Comparison of ENCODE assay signal across 24 cellular contexts in the genomic region with DNA sequence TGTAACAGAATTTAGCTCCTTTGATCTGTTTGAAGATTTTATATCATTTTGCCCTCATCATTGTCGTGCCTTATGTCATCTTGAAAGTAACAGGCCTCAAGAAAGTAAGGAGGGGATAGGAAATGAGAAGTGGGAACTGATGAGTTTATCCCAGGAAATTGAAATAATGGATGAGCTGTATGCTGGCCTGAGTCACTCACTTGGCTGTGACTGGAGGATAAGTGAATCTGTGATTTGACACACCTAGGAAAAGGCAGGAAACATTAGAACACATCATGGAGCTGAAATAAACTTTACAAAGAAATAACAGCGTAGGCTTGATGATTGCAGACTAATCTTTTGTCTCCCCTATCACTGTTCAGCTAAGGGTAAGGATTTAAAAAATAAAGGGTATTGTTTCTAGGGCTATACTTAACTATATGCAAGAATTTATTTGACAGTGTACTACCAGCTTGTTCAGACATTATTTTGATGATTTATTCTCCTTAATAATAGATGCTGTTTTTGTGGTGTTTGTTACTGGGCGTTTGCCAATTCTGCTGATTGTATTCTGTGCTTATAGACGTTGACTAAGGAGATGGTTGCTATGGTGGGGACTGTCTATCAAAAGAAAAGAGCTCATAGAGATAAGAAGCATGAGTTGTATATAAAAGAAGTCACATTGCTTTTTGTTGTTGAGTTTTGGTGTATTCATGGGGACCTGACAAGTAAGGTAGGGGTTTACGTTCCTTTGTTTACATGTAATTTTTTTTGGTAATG.
A peak's percentile ranks its signal among the peaks of the same experiment; 100 is the strongest.
DNase-seq lines count a peak whose midpoint lies in the region; ATAC-seq lines count a peak whose summit lies in the region.
"Had no signal": no experiment of that assay in that cellular context is flagged by ENCODE, and none has a peak within 500 bp of the region (broad histone marks: within the 10 kb centered on the region; RNA-seq: fewer than 3 reads in every experiment).

No MANE protein-coding gene starts in this region.

- H3K36me3 ChIP-seq in HAP-1 (replicated peaks) = no peaks in the 10 kb centered on the region
- H3K36me3 ChIP-seq: BLaER1 treated with 17β-estradiol and CSF1 and Interleukin-3, amounts not matched to agents 10 nM and 100 nM; MG63; vagina had no signal

- no peaks in the 10 kb centered on the region for H3K4me1 ChIP-seq in HAP-1
- H3K4me1 ChIP-seq: BLaER1 treated with 17β-estradiol and CSF1 and Interleukin-3, amounts not matched to agents 10 nM and 100 nM; vagina had no signal

- no peak overlapping the region for H3K4me3 ChIP-seq in HAP-1
- H3K4me3 ChIP-seq: BLaER1 treated with 17β-estradiol and CSF1 and Interleukin-3, amounts not matched to agents 10 nM and 100 nM; lung; MG63; psoas muscle; vagina had no signal

- in situ Hi-C loops in HAP-1 (cut with MboI; ENCODE audit: low sequenced_read_pairs) = no loop called here

- peaks cover 15% of the 10 kb centered on the region for H3K27me3 ChIP-seq in HAP-1 (ENCODE audit: low read depth)
- H3K27me3 ChIP-seq: BLaER1 treated with 17β-estradiol and CSF1 and Interleukin-3, amounts not matched to agents 10 nM and 100 nM; MG63; vagina had no signal

- no peaks in the 10 kb centered on the region for H3K9me3 ChIP-seq in HAP-1
- H3K9me3 ChIP-seq: BLaER1 treated with 17β-estradiol and CSF1 and Interleukin-3, amounts not matched to agents 10 nM and 100 nM; MG63; psoas muscle; vagina had no signal

- no peak for ATAC-seq in GM18861 (IDR thresholded peaks at IDR 0.05; ENCODE audit: unreplicated experiment)
- ATAC-seq in GM21529 (IDR thresholded peaks at IDR 0.05; ENCODE audit: unreplicated experiment) = no peak
- ATAC-seq: stimulated activated effector memory CD8-positive, alpha-beta T cell treated with anti-CD3 and anti-CD28 coated beads, Interleukin-12 subunit alpha, Interleukin-12 subunit beta, amount 100 ng/mL, for 72 hours; WTC11 had no signal

- peak; percentile 56 for DNase-seq in A172 (ENCODE audit: low spot score)
- DNase-seq in HAP-1 (ENCODE audit: low spot score in 2 of 2) = peak; percentile 12 to 18
- peak; percentile 45 for DNase-seq in NCI-H69 (lab: John Stamatoyannopoulos, UW)
- peak; percentile 69 for DNase-seq in dermis blood vessel endothelial cell
- no peak for DNase-seq in NCI-H2196 treated with DMSO at 0.1 percent for 48 hours (lab: John Stamatoyannopoulos, UW; ENCODE audit: unreplicated experiment)
- no peak for DNase-seq in amygdala (lab: John Stamatoyannopoulos, UW)
- DNase-seq: ACHN; activated CD4-positive, alpha-beta T cell treated with anti-CD3 and anti-CD28 coated beads, Interleukin-2, amount 50 U/mL, for 48 hours; activated effector memory CD4-positive, alpha-beta T cell treated with Interleukin-2 at 50 U/mL for 16 hours; Calu3; hypothalamus; MG63; NCI-H187; NCI-H510A treated with DMSO at 0.1 percent for 48 hours; psoas muscle; stimulated activated CD4-positive, alpha-beta T cell treated with anti-CD3 and anti-CD28 coated beads, Interleukin-1b, Interleukin-23, amount 100 ng/mL, for 48 hours; T-helper 9 cell had no signal

Comparison
In these comparisons a context has a peak if more than half of its experiments do, and no peak if none do; other contexts are left out.
1. DNase-seq: peak in A172 (single experiment), HAP-1 (2 of 2), NCI-H69 (single experiment) and dermis blood vessel endothelial cell (single experiment); none in NCI-H2196 treated with DMSO at 0.1 percent for 48 hours (single experiment) and amygdala (0 of 56).